ENCODE assay signal across 3 cellular contexts in the genomic region with DNA sequence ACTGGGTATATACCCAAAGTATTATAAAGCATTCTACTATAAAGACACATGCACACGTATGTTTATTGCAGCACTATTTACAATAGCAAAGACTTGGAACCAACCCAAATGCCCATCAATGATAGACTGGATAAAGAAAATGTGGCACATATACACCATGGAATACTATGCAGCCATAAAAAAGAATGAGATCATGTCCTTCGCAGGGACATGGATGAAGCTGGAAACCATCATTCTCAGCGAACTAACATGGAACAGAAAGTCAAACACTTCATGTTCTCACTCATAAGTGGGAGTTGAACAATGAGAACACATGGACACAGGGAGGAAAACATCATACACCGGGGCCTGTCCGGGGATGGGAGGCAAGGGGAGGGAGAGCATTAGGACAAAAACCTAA. TPM values are rescaled to one million over a fixed set of nuclear protein-coding genes. Genes with fewer than 3 reads are reported as not detected.
"Had no signal": no experiment of that assay in that cellular context is flagged by ENCODE, and none has a peak within 500 bp of the region (broad histone marks: within the 10 kb centered on the region; RNA-seq: fewer than 3 reads in every experiment).

No MANE protein-coding gene starts in this region.

RNA-seq across cellular contexts. Expression of a gene that starts 39.4 kb away (rescaled TPM):
- total RNA-seq: M059J, MCF 10A, NCI-H460 had no signal
